In genomic region chr12:5768880-5769199, GRCh38 we compare ENCODE assay signal across 27 cellular contexts.
"Had no signal": no experiment of that assay in that cellular context is flagged by ENCODE, and none has a peak within 500 bp of the region (broad histone marks: within the 10 kb centered on the region; RNA-seq: fewer than 3 reads in every experiment).

No MANE protein-coding gene starts in this region.

- H3K27ac Mint-ChIP-seq: naive thymus-derived CD4-positive, alpha-beta T cell; natural killer cell; nephron progenitor cell; stimulated activated effector memory CD8-positive, alpha-beta T cell treated with anti-CD3 and anti-CD28 coated beads, Interleukin-12 subunit alpha, Interleukin-12 subunit beta, amount 100 ng/mL, for 72 hours; stimulated activated naive B cell treated with anti-CD40 and anti-IgM and Interleukin-4, amounts not matched to agents 10 μg/mL and 1 μg/mL and 100 μg/mL, for 72 hours; stimulated activated naive CD8-positive, alpha-beta T cell treated with anti-CD3 and anti-CD28 coated beads, Interleukin-15, Interleukin-2, amounts not matched to agents 100 ng/mL and 50 ng/mL, for 24 hours had no signal

- H3K4me3 Mint-ChIP-seq: naive thymus-derived CD4-positive, alpha-beta T cell; natural killer cell; nephron progenitor cell; neural progenitor cell; stimulated activated effector memory CD8-positive, alpha-beta T cell treated with anti-CD3 and anti-CD28 coated beads, Interleukin-12 subunit alpha, Interleukin-12 subunit beta, amount 100 ng/mL, for 72 hours; stimulated activated naive B cell treated with anti-CD40 and anti-IgM and Interleukin-4, amounts not matched to agents 10 μg/mL and 1 μg/mL and 100 μg/mL, for 72 hours; stimulated activated naive CD8-positive, alpha-beta T cell treated with anti-CD3 and anti-CD28 coated beads, Interleukin-15, Interleukin-2, amounts not matched to agents 100 ng/mL and 50 ng/mL, for 24 hours had no signal

- DNase-seq: naive thymus-derived CD4-positive, alpha-beta T cell; natural killer cell; nephron progenitor cell; occipital lobe; ovary; retina; spleen; stimulated activated CD4-positive, alpha-beta T cell treated with anti-CD3 and anti-CD28 coated beads, Interleukin-12 subunit alpha, Interleukin-12 subunit beta, amount 100 ng/mL, for 4 hours; stimulated activated CD4-positive, alpha-beta T cell treated with anti-CD3 and anti-CD28 coated beads, Interleukin-1b, Interleukin-23, amount 100 ng/mL, for 48 hours; stimulated activated CD4-positive, alpha-beta T cell treated with anti-CD3 and anti-CD28 coated beads, Interleukin-4, amount 100 ng/mL, for 1 hour; stimulated activated naive B cell treated with anti-CD40 and anti-IgM and Interleukin-4, amounts not matched to agents 10 μg/mL and 1 μg/mL and 100 μg/mL, for 72 hours; stimulated activated naive CD4-positive, alpha-beta T cell treated with Interleukin-2 at 50 U/mL for 16 hours; trophoblast cell had no signal

- H3K4me3 ChIP-seq: neural progenitor cell, ovary, prostate gland, right atrium auricular region, skin epidermis, smooth muscle cell, spleen, stomach, thoracic aorta, thyroid gland, tibial nerve, upper lobe of left lung, uterus had no signal

- H3K9me3 Mint-ChIP-seq: natural killer cell; stimulated activated naive B cell treated with anti-CD40 and anti-IgM and Interleukin-4, amounts not matched to agents 10 μg/mL and 1 μg/mL and 100 μg/mL, for 72 hours; stimulated activated naive CD8-positive, alpha-beta T cell treated with anti-CD3 and anti-CD28 coated beads, Interleukin-15, Interleukin-2, amounts not matched to agents 100 ng/mL and 50 ng/mL, for 24 hours had no signal

- H3K27me3 ChIP-seq: neural progenitor cell, ovary, right atrium auricular region, stomach, thyroid gland, tibial nerve, upper lobe of left lung, uterus had no signal

- H3K36me3 Mint-ChIP-seq: naive thymus-derived CD4-positive, alpha-beta T cell; natural killer cell; neural progenitor cell; stimulated activated effector memory CD8-positive, alpha-beta T cell treated with anti-CD3 and anti-CD28 coated beads, Interleukin-12 subunit alpha, Interleukin-12 subunit beta, amount 100 ng/mL, for 72 hours; stimulated activated naive B cell treated with anti-CD40 and anti-IgM and Interleukin-4, amounts not matched to agents 10 μg/mL and 1 μg/mL and 100 μg/mL, for 72 hours had no signal

- H3K36me3 ChIP-seq: neural progenitor cell, ovary, prostate gland, right atrium auricular region, spleen, stomach, thoracic aorta, thyroid gland, tibial nerve, uterus had no signal

- ATAC-seq: naive thymus-derived CD4-positive, alpha-beta T cell; natural killer cell; sciatic nerve; stimulated activated effector memory CD8-positive, alpha-beta T cell treated with anti-CD3 and anti-CD28 coated beads, Interleukin-12 subunit alpha, Interleukin-12 subunit beta, amount 100 ng/mL, for 72 hours; stimulated activated naive B cell treated with anti-CD40 and anti-IgM and Interleukin-4, amounts not matched to agents 10 μg/mL and 1 μg/mL and 100 μg/mL, for 72 hours had no signal

- H3K27ac ChIP-seq: neural progenitor cell, ovary, prostate gland, skin epidermis, stomach, thoracic aorta, thyroid gland, tibial nerve, upper lobe of left lung, uterus had no signal

- H3K4me1 ChIP-seq: prostate gland, tibial nerve, uterus had no signal

- H3K9me3 ChIP-seq: ovary, prostate gland, right atrium auricular region, spleen, thoracic aorta, thyroid gland, upper lobe of left lung, uterus had no signal

- H3K4me1 Mint-ChIP-seq: naive thymus-derived CD4-positive, alpha-beta T cell; natural killer cell; stimulated activated effector memory CD8-positive, alpha-beta T cell treated with anti-CD3 and anti-CD28 coated beads, Interleukin-12 subunit alpha, Interleukin-12 subunit beta, amount 100 ng/mL, for 72 hours; stimulated activated naive B cell treated with anti-CD40 and anti-IgM and Interleukin-4, amounts not matched to agents 10 μg/mL and 1 μg/mL and 100 μg/mL, for 72 hours had no signal
